ENCODE assay signal across 1 cellular context in the genomic region with DNA sequence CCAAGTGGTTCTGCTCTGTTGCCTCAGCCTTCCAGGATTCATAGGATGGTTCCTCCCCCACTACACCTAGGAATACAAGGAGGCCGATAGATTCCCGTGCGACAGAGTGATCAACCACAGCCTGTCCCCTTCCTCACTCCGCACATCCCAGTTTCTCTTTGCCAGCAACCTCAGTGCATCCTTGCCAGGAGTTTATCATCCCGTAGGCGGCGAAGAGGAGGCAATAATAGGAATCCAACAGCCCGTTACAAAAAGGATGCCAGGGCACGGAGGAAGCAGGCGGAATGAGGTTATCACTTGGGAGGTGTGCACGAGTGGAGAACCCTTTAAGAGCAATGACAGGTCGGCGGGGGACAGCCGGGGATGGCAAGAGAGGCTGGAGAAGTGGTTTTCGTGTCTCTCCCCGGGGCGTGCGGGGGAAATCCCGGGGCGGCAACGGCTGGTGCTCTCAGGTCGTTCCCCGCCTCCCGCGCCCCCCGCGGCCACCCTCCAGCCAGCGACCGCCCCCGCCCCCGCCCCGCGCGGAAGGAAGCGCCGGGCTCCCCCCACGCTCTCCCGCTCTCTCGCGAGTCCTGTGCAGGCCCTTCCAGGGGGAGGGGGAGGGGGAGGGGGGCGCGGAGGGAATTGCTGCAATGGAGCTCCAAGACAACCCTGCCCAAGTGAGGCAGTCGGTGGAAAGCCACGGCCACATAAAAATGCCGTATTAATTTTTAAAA.
TF ChIP-seq lines count a peak whose summit lies in the region.

No MANE protein-coding gene starts in this region.

TF ChIP-seq in HepG2, 621 proteins besides CTCF, POLR2A, EP300 and RAD21 (continued from another document):
- TF ChIP-seq, protein P1, sequence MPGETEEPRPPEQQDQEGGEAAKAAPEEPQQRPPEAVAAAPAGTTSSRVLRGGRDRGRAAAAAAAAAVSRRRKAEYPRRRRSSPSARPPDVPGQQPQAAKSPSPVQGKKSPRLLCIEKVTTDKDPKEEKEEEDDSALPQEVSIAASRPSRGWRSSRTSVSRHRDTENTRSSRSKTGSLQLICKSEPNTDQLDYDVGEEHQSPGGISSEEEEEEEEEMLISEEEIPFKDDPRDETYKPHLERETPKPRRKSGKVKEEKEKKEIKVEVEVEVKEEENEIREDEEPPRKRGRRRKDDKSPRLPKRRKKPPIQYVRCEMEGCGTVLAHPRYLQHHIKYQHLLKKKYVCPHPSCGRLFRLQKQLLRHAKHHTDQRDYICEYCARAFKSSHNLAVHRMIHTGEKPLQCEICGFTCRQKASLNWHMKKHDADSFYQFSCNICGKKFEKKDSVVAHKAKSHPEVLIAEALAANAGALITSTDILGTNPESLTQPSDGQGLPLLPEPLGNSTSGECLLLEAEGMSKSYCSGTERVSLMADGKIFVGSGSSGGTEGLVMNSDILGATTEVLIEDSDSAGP (CRISPR knock-in tag; IDR thresholded peaks at IDR 0.05; ENCODE audit: borderline replicate concordance) = peak; percentile 61; the same call in 1 of the 2 replicates
- TF ChIP-seq GATAD1 (CRISPR knock-in tag; IDR thresholded peaks at IDR 0.05) (0 out of 2 replicates have a peak, but pooled peaks have one; percentile 11), ATF4 (CRISPR knock-in tag; IDR thresholded peaks at IDR 0.05) (no peak), SAP130 (CRISPR knock-in tag; IDR thresholded peaks at IDR 0.05; ENCODE audit: low read depth) (peak; percentile 24; the same call in 1 of the 2 replicates), MIXL1 (CRISPR knock-in tag; IDR thresholded peaks at IDR 0.05) (no peak), GFI1 (CRISPR knock-in tag; IDR thresholded peaks at IDR 0.05; ENCODE audit: borderline replicate concordance) (0 out of 2 replicates have a peak, but pooled peaks have one; percentile 29), ZFP82 (CRISPR knock-in tag; IDR thresholded peaks at IDR 0.05; ENCODE audit: borderline replicate concordance) (no peak), ZNF263 (CRISPR knock-in tag; IDR thresholded peaks at IDR 0.05) (peak; percentile 18; the same call in 1 of the 2 replicates)
- TF ChIP-seq, protein P2, sequence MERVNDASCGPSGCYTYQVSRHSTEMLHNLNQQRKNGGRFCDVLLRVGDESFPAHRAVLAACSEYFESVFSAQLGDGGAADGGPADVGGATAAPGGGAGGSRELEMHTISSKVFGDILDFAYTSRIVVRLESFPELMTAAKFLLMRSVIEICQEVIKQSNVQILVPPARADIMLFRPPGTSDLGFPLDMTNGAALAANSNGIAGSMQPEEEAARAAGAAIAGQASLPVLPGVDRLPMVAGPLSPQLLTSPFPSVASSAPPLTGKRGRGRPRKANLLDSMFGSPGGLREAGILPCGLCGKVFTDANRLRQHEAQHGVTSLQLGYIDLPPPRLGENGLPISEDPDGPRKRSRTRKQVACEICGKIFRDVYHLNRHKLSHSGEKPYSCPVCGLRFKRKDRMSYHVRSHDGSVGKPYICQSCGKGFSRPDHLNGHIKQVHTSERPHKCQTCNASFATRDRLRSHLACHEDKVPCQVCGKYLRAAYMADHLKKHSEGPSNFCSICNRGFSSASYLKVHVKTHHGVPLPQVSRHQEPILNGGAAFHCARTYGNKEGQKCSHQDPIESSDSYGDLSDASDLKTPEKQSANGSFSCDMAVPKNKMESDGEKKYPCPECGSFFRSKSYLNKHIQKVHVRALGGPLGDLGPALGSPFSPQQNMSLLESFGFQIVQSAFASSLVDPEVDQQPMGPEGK (CRISPR knock-in tag; IDR thresholded peaks at IDR 0.05) = peak; percentile 36; the same call in 1 of the 2 replicates
- TF ChIP-seq, protein P3, sequence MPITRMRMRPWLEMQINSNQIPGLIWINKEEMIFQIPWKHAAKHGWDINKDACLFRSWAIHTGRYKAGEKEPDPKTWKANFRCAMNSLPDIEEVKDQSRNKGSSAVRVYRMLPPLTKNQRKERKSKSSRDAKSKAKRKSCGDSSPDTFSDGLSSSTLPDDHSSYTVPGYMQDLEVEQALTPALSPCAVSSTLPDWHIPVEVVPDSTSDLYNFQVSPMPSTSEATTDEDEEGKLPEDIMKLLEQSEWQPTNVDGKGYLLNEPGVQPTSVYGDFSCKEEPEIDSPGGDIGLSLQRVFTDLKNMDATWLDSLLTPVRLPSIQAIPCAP (CRISPR knock-in tag; IDR thresholded peaks at IDR 0.05; ENCODE audit: low read depth) = no peak
